Comparison of ENCODE assay signal across 18 cellular contexts in the genomic region with DNA sequence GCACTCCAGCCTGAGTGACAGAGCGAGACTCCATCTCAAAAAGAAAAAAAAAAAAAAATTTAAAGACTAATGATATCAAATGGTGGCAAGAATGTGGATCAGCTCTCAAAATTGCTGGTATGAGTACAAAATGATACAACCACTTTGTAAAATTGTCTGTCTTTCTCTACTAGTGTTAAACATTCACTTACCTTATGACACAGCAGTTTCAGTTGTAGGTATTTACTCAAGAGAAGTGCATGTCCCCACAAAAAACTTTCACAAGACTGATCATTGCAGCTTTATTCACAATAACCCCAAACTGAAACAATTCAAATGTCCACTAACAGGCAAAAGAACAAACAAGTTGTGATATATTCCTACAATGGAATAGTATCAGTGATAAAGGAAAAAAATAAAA. TPM values are rescaled to one million over a fixed set of nuclear protein-coding genes. Genes with fewer than 3 reads are reported as not detected.
DNase-seq lines count a peak whose midpoint lies in the region; ATAC-seq and TF ChIP-seq lines count a peak whose summit lies in the region.
"Had no signal": no experiment of that assay in that cellular context is flagged by ENCODE, and none has a peak within 500 bp of the region (broad histone marks: within the 10 kb centered on the region; RNA-seq: fewer than 3 reads in every experiment).

No MANE protein-coding gene starts in this region.

- no peaks in the 10 kb centered on the region for H3K4me1 ChIP-seq in liver (ENCODE audit: control insufficient read depth in 4 of 4, insufficient read depth in 4 of 4, low read length in 3 of 4)
- H3K4me1 ChIP-seq: BE2C, thyroid gland had no signal

- H3K27me3 Mint-ChIP-seq in stimulated activated memory B cell treated with anti-CD40 and anti-IgM and Interleukin-4, amounts not matched to agents 10 μg/mL and 1 μg/mL and 100 μg/mL, for 72 hours: peaks cover 7% of the 10 kb centered on the region

- peak; percentile 65 for ATAC-seq in GM18909 (IDR thresholded peaks at IDR 0.05; ENCODE audit: poor library complexity, unreplicated experiment)
- peak; percentile 72 for ATAC-seq in GM21737 (IDR thresholded peaks at IDR 0.05; ENCODE audit: unreplicated experiment)
- ATAC-seq in HG03139 (IDR thresholded peaks at IDR 0.05; ENCODE audit: unreplicated experiment): peak; percentile 80
- no peak for ATAC-seq in stimulated activated memory B cell treated with anti-CD40 and anti-IgM and Interleukin-4, amounts not matched to agents 10 μg/mL and 1 μg/mL and 100 μg/mL, for 72 hours
- ATAC-seq: activated T-helper 17 cell treated with anti-CD3 and anti-CD28 coated beads, Interleukin-2, amount 50 U/mL, for 72 hours had no signal

- no peaks in the 10 kb centered on the region for H3K36me3 Mint-ChIP-seq in stimulated activated memory B cell treated with anti-CD40 and anti-IgM and Interleukin-4, amounts not matched to agents 10 μg/mL and 1 μg/mL and 100 μg/mL, for 72 hours

- no peak overlapping the region for H3K4me3 Mint-ChIP-seq in stimulated activated memory B cell treated with anti-CD40 and anti-IgM and Interleukin-4, amounts not matched to agents 10 μg/mL and 1 μg/mL and 100 μg/mL, for 72 hours
- H3K4me3 Mint-ChIP-seq: activated T-helper 17 cell treated with anti-CD3 and anti-CD28 coated beads, Interleukin-2, amount 50 U/mL, for 72 hours had no signal

- H3K27me3 ChIP-seq in liver (ENCODE audit: control insufficient read depth in 4 of 4, insufficient read depth in 4 of 4, low read length in 3 of 4): no peaks in the 10 kb centered on the region
- H3K27me3 ChIP-seq: thyroid gland had no signal

- no peaks in the 10 kb centered on the region for H3K9me3 Mint-ChIP-seq in stimulated activated memory B cell treated with anti-CD40 and anti-IgM and Interleukin-4, amounts not matched to agents 10 μg/mL and 1 μg/mL and 100 μg/mL, for 72 hours
- H3K9me3 Mint-ChIP-seq: activated T-helper 17 cell treated with anti-CD3 and anti-CD28 coated beads, Interleukin-2, amount 50 U/mL, for 72 hours had no signal

- H3K4me3 ChIP-seq in liver (ENCODE audit: low read depth in 1 of 3, low read length in 3 of 3): no peak overlapping the region
- H3K4me3 ChIP-seq: MG63, PC-9, thyroid gland had no signal

- 97% methylated on average over 1 of the region's 1 CpG for WGBS in liver

- H3K9me3 ChIP-seq in liver (ENCODE audit: control insufficient read depth in 4 of 4, low read length in 3 of 4): no peaks in the 10 kb centered on the region
- H3K9me3 ChIP-seq: BE2C, MG63, thyroid gland had no signal

- H3K9ac ChIP-seq in liver (ENCODE audit: low read depth in 1 of 2, low read length in 2 of 2): no peak overlapping the region

- DNase-seq in activated CD4-positive, CD25-positive, alpha-beta regulatory T cell treated with anti-CD3 and anti-CD28 coated beads, Interleukin-2, amount 50 U/mL, for 72 hours: no peak
- DNase-seq in GM19238 (ENCODE audit: insufficient read length, low spot score) (no peak), mesenteric fat pad (ENCODE audit: low spot score) (no peak)
- DNase-seq: amygdala; BE2C; cerebellar nuclear complex; GOT3; hypothalamus; MG63; PC-9; stimulated activated CD4-positive, alpha-beta T cell treated with anti-CD3 and anti-CD28 coated beads, Interleukin-4, amount 100 ng/mL, for 1 hour; thyroid gland had no signal

- no peak for TF ChIP-seq CTCF in liver (IDR thresholded peaks at IDR 0.05; ENCODE audit: low read depth, low read length, missing input control)

- TF ChIP-seq RAD21 in liver (IDR thresholded peaks at IDR 0.05): no peak

- no peaks in the 10 kb centered on the region for H3K4me1 Mint-ChIP-seq in stimulated activated memory B cell treated with anti-CD40 and anti-IgM and Interleukin-4, amounts not matched to agents 10 μg/mL and 1 μg/mL and 100 μg/mL, for 72 hours
- H3K4me1 Mint-ChIP-seq: activated T-helper 17 cell treated with anti-CD3 and anti-CD28 coated beads, Interleukin-2, amount 50 U/mL, for 72 hours had no signal

- H3K27ac ChIP-seq in liver (ENCODE audit: low read depth in 1 of 2, low read length in 2 of 2): no peak overlapping the region
- H3K27ac ChIP-seq: PC-9, thyroid gland had no signal

- no peak overlapping the region for H3K27ac Mint-ChIP-seq in stimulated activated memory B cell treated with anti-CD40 and anti-IgM and Interleukin-4, amounts not matched to agents 10 μg/mL and 1 μg/mL and 100 μg/mL, for 72 hours
- H3K27ac Mint-ChIP-seq: activated T-helper 17 cell treated with anti-CD3 and anti-CD28 coated beads, Interleukin-2, amount 50 U/mL, for 72 hours had no signal

- H3K36me3 ChIP-seq in liver (ENCODE audit: control insufficient read depth in 4 of 4, insufficient read depth in 3 of 4, low read depth in 1 of 4, low read length in 3 of 4): no peaks in the 10 kb centered on the region
- H3K36me3 ChIP-seq: BE2C, MG63, thyroid gland had no signal

TF ChIP-seq in liver, 16 proteins besides CTCF, POLR2A, EP300 and RAD21:
- no peak for TF ChIP-seq ATF3 (IDR thresholded peaks at IDR 0.05)
- peak; percentile 68 for TF ChIP-seq FOXA2 (IDR thresholded peaks at IDR 0.05)
- peak in 1 of 2 donors; percentile 12 for TF ChIP-seq HNF4A (conservative IDR thresholded peaks at IDR 0.05)
- no peak for TF ChIP-seq EGR1 (IDR thresholded peaks at IDR 0.05; ENCODE audit: low read depth in 2 of 2)
- TF ChIP-seq TAF1 (conservative IDR thresholded peaks at IDR 0.05): no peak
- no peak for TF ChIP-seq GABPA (IDR thresholded peaks at IDR 0.05 in 1 of 2, conservative IDR thresholded peaks at IDR 0.05 in 1 of 2)
- TF ChIP-seq NR2F2 (IDR thresholded peaks at IDR 0.05): no peak
- no peak for TF ChIP-seq YY1 (IDR thresholded peaks at IDR 0.05)
- no peak for TF ChIP-seq JUND (IDR thresholded peaks at IDR 0.05)
- no peak for TF ChIP-seq HNF4G (IDR thresholded peaks at IDR 0.05)
- TF ChIP-seq SP1 (IDR thresholded peaks at IDR 0.05): no peak
- TF ChIP-seq FOXA1 (IDR thresholded peaks at IDR 0.05): peak; percentile 42
- TF ChIP-seq, protein P1, sequence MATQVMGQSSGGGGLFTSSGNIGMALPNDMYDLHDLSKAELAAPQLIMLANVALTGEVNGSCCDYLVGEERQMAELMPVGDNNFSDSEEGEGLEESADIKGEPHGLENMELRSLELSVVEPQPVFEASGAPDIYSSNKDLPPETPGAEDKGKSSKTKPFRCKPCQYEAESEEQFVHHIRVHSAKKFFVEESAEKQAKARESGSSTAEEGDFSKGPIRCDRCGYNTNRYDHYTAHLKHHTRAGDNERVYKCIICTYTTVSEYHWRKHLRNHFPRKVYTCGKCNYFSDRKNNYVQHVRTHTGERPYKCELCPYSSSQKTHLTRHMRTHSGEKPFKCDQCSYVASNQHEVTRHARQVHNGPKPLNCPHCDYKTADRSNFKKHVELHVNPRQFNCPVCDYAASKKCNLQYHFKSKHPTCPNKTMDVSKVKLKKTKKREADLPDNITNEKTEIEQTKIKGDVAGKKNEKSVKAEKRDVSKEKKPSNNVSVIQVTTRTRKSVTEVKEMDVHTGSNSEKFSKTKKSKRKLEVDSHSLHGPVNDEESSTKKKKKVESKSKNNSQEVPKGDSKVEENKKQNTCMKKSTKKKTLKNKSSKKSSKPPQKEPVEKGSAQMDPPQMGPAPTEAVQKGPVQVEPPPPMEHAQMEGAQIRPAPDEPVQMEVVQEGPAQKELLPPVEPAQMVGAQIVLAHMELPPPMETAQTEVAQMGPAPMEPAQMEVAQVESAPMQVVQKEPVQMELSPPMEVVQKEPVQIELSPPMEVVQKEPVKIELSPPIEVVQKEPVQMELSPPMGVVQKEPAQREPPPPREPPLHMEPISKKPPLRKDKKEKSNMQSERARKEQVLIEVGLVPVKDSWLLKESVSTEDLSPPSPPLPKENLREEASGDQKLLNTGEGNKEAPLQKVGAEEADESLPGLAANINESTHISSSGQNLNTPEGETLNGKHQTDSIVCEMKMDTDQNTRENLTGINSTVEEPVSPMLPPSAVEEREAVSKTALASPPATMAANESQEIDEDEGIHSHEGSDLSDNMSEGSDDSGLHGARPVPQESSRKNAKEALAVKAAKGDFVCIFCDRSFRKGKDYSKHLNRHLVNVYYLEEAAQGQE (IDR thresholded peaks at IDR 0.05): no peak
- no peak for TF ChIP-seq ZBTB33 (IDR thresholded peaks at IDR 0.05)
- TF ChIP-seq MAX (IDR thresholded peaks at IDR 0.05): no peak
- TF ChIP-seq RXRA (IDR thresholded peaks at IDR 0.05): peak in 1 of 2 donors; percentile 21

RNA-seq across cellular contexts. Expression of gene CETN3, which starts 14.7 kb away (rescaled TPM):
- total RNA-seq in liver (1 to 10 TPM; 2.8 to 9.4 TPM), mesenteric fat pad (9.8 TPM)
- polyA plus RNA-seq in liver: 1 to 10 TPM; 6.2 to 7.5 TPM

RNA-seq across cellular contexts. Expression of gene MBLAC2, which starts 50.3 kb away (rescaled TPM):
- total RNA-seq in liver (1 to 10 TPM; 4.2 to 4.6 TPM), mesenteric fat pad (3.7 TPM)
- polyA plus RNA-seq in liver: 1 to 10 TPM; 2.6 to 3.7 TPM

RNA-seq across cellular contexts. Expression of gene POLR3G, which starts 50.4 kb away (rescaled TPM):
- total RNA-seq in liver (1 to 10 TPM in 1 of 2 donors, under 1 TPM in 1; 0.75 to 1.2 TPM), mesenteric fat pad (1.7 TPM)
- 1 to 10 TPM; 1.2 to 2.8 TPM for polyA plus RNA-seq in liver
